In genomic region chr11:64239662-64240466, GRCh38 we compare ENCODE assay signal across 8 cellular contexts. TPM values are rescaled to one million over a fixed set of nuclear protein-coding genes. Genes with fewer than 3 reads are reported as not detected.
DNase-seq lines count a peak whose midpoint lies in the region; ATAC-seq and TF ChIP-seq lines count a peak whose summit lies in the region.

No MANE protein-coding gene starts in this region.

- H3K9me3 ChIP-seq in heart right ventricle (no peaks in the 10 kb centered on the region), PC-3 (ENCODE audit: low read length) (no peaks in the 10 kb centered on the region), endodermal cell (ENCODE audit: control insufficient read depth, low read length) (no peaks in the 10 kb centered on the region), ovary (no peaks in the 10 kb centered on the region)

- POLR2A ChIA-PET in PC-3 (lab: Charles Lee; ENCODE audit: unreplicated experiment), result interaction anchor here (0.6 kb wide), 2 partner anchors 11 to 1513 kb away, joined by 3 to 4 read pairs; partner anchors contain the start of gene HNRNPUL2

- peak overlapping the region; percentile 33 to 99 (median 88) for H3K4me3 ChIP-seq in heart right ventricle
- H3K4me3 ChIP-seq in PC-3 (ENCODE audit: low read length), result peak overlapping the region; percentile 87; the same call in 1 of the 2 replicates
- H3K4me3 ChIP-seq in endodermal cell (ENCODE audit: low read length), result peak overlapping the region; percentile 95
- peak overlapping the region; percentile 96 for H3K4me3 ChIP-seq in ovary

- peak overlapping the region; percentile 90 to 100 (median 98) for H3K27ac ChIP-seq in heart right ventricle
- H3K27ac ChIP-seq in PC-3 (ENCODE audit: low read length), result peak overlapping the region; percentile 98
- H3K27ac ChIP-seq in endodermal cell (ENCODE audit: low read depth, low read length), result peak overlapping the region; percentile 74
- H3K27ac ChIP-seq in ovary, result peak overlapping the region; percentile 89 to 99

- H3K4me3 Mint-ChIP-seq in endodermal cell, result peak overlapping the region; percentile 76

- no peak for TF ChIP-seq EP300 in ovary (IDR thresholded peaks at IDR 0.05)

- no TSS peak for BruUV-seq in PC-3 (replicated peaks; lab: Mats Ljungman, UMichigan)

- H3K27me3 Mint-ChIP-seq in endodermal cell (ENCODE audit: insufficient read depth), result no peaks in the 10 kb centered on the region

- H3K36me3 Mint-ChIP-seq in endodermal cell (ENCODE audit: low read depth), result peaks cover 33% of the 10 kb centered on the region

- peaks cover 13% of the 10 kb centered on the region for H3K4me1 Mint-ChIP-seq in endodermal cell

- H3K9me2 ChIP-seq in PC-3 (replicated peaks; ENCODE audit: low read length), result no peaks in the 10 kb centered on the region

- intact Hi-C loops in heart right ventricle (cut with DNase I), result loop anchor here in 1 of 10 donors (2.0 kb wide), 1 partner anchor 31 kb away; no protein-coding TSS in a partner anchor
- intact Hi-C loops in Right ventricle myocardium superior (cut with DNase I), result no loop called here
- intact Hi-C loops in PC-3 (cut with micrococcal nuclease), result loop anchor here (2.0 kb wide), 1 partner anchor 65 kb away; the partner anchor contains the start of gene ESRRA
- intact Hi-C loops in ovary (cut with DNase I), result loop anchor here in 1 of 4 donors (5.0 kb wide), 1 partner anchor 67 kb away; the partner anchor contains the start of gene ESRRA

- peaks cover 13 to 68% (median 35%) of the 10 kb centered on the region in 9 donors for H3K4me1 ChIP-seq in heart right ventricle
- H3K4me1 ChIP-seq in PC-3 (ENCODE audit: insufficient read depth, low read length), result peaks cover 72% of the 10 kb centered on the region
- H3K4me1 ChIP-seq in endodermal cell (ENCODE audit: control insufficient read depth, insufficient read depth, low read length), result peaks cover 4% of the 10 kb centered on the region
- peaks cover 10% of the 10 kb centered on the region for H3K4me1 ChIP-seq in ovary (ENCODE audit: insufficient read depth)

- peaks cover 16% of the 10 kb centered on the region for H3F3A ChIP-seq in PC-3 (ENCODE audit: low read length, unreplicated experiment)

- peak overlapping the region; percentile 94 for H3K4me2 ChIP-seq in PC-3 (ENCODE audit: low read length)

- H3K27ac Mint-ChIP-seq in endodermal cell, result peak overlapping the region; percentile 96

- H3K36me3 ChIP-seq in heart right ventricle (peaks cover 0 to 49% (median 14%) of the 10 kb centered on the region in 9 donors), PC-3 (ENCODE audit: low read depth, low read length) (peaks cover 13% of the 10 kb centered on the region; the same call in 1 of the 2 replicates), endodermal cell (ENCODE audit: control insufficient read depth, insufficient read depth, low read length) (peaks cover 28% of the 10 kb centered on the region), ovary (no peaks in the 10 kb centered on the region)

- no peak for TF ChIP-seq CTCF in heart right ventricle (IDR thresholded peaks at IDR 0.05)
- no peak for TF ChIP-seq CTCF in PC-3 (conservative IDR thresholded peaks at IDR 0.05; ENCODE audit: low read depth, low read length)
- no peak for TF ChIP-seq CTCF in endodermal cell (conservative IDR thresholded peaks at IDR 0.05)
- no peak for TF ChIP-seq CTCF in ovary (IDR thresholded peaks at IDR 0.05)

- no peaks in the 10 kb centered on the region for H3K9me3 Mint-ChIP-seq in endodermal cell

- no peaks in the 10 kb centered on the region for H3K27me3 ChIP-seq in heart right ventricle
- H3K27me3 ChIP-seq in PC-3 (ENCODE audit: low read length), result no peaks in the 10 kb centered on the region
- H3K27me3 ChIP-seq in endodermal cell (ENCODE audit: control insufficient read depth, insufficient read depth, low read length, poor library complexity, severe bottlenecking), result no peaks in the 10 kb centered on the region
- H3K27me3 ChIP-seq in ovary, result no peaks in the 10 kb centered on the region

- 83 to 84% methylated on average over 12 of the region's 12 CpGs for WGBS in heart right ventricle, 2 donors
- 82 to 86% methylated on average over 11 to 12 of the region's 12 CpGs for WGBS in endodermal cell (ENCODE audit: insufficient coverage in 1 of 2, insufficient read length in 1 of 2), 2 experiments
- 80 to 83% (median 82%) methylated on average over 12 of the region's 12 CpGs for WGBS in ovary, 3 donors

- no peak for DNase-seq in heart right ventricle
- DNase-seq in Right ventricle myocardium superior, result no peak
- DNase-seq in PC-3, result no peak
- no peak for DNase-seq in endodermal cell
- DNase-seq in ovary, result peak in 1 of 5 donors; percentile 36
- no peak for DNase-seq in stimulated activated CD4-positive, alpha-beta T cell treated with anti-CD3 and anti-CD28 coated beads, Interleukin-4, amount 100 ng/mL, for 1 hour
- no peak for DNase-seq in activated CD8-positive, alpha-beta memory T cell treated with anti-CD3 and anti-CD28 coated beads for 24 hours

- peak overlapping the region; percentile 88; the same call in 1 of the 2 replicates for H3K9ac ChIP-seq in PC-3 (ENCODE audit: low read length)
- peak overlapping the region; percentile 81 for H3K9ac ChIP-seq in endodermal cell (ENCODE audit: extremely low read depth, low read length, poor library complexity, severe bottlenecking)

- ATAC-seq in heart right ventricle (no peak), Right ventricle myocardium superior (ENCODE audit: poor library complexity) (no peak), PC-3 (no peak), HG02970 (IDR thresholded peaks at IDR 0.05; ENCODE audit: low FRiP score, unreplicated experiment) (no peak)

- CTCF ChIA-PET in PC-3 (lab: Charles Lee), result no interaction called here

- H3K79me2 ChIP-seq in PC-3 (ENCODE audit: low read length), result peaks cover 40% of the 10 kb centered on the region

- peaks cover under 1% of the 10 kb centered on the region; the same call in 1 of the 2 replicates for H4K20me1 ChIP-seq in PC-3 (ENCODE audit: low read length)

- no peak overlapping the region for H2AFZ ChIP-seq in PC-3 (ENCODE audit: low read length)

- TF ChIP-seq POLR2A in ovary (IDR thresholded peaks at IDR 0.05), result no peak

RNA-seq across cellular contexts. Expression of gene FKBP2, which starts 1.0 kb away (rescaled TPM):
- total RNA-seq in heart right ventricle (10 to 100 TPM; 40.2 to 82.0 (median 45.9) TPM), Right ventricle myocardium superior (41.6 TPM), PC-3 (2014; rRNA removed) (215 and 248 TPM in 2 replicates), endodermal cell (10 to 100 TPM; 44.6 to 53.7 TPM), ovary (10 to 100 TPM; 41.4 to 88.0 (median 49.5) TPM)
- polyA plus RNA-seq in heart right ventricle (100 to 1,000 TPM; 376 to 404 TPM), ovary (100 to 1,000 TPM in 1 of 2 donors, 10 to 100 TPM in 1; 25.1 to 132 TPM)
- polyA plus RNA-seq in endodermal cell (2013, experiment 1 of 2), result 64.6 TPM
- 54.0 TPM for polyA plus RNA-seq in endodermal cell (2013, experiment 2 of 2)

RNA-seq across cellular contexts. Expression of gene VEGFB, which starts 5.5 kb away (rescaled TPM):
- total RNA-seq in heart right ventricle (100 to 1,000 TPM; 245 to 353 (median 277) TPM), Right ventricle myocardium superior (276 TPM), PC-3 (2014; rRNA removed) (27.9 and 39.4 TPM in 2 replicates), endodermal cell (10 to 100 TPM; 58.9 to 78.4 TPM), ovary (100 to 1,000 TPM in 5 of 7 donors, 10 to 100 TPM in 2; 27.4 to 164 (median 125) TPM)
- polyA plus RNA-seq in heart right ventricle (100 to 1,000 TPM; 158 to 291 TPM), ovary (100 to 1,000 TPM in 1 of 2 donors, 10 to 100 TPM in 1; 81.9 to 124 TPM)
- polyA plus RNA-seq in endodermal cell (2013, experiment 1 of 2), result 54.9 TPM
- 58.4 TPM for polyA plus RNA-seq in endodermal cell (2013, experiment 2 of 2)

RNA-seq across cellular contexts. Expression of gene PPP1R14B, which starts 6.9 kb away (rescaled TPM):
- 100 to 1,000 TPM in 4 of 10 donors, 10 to 100 TPM in 6; 52.4 to 194 (median 77.2) TPM for total RNA-seq in heart right ventricle
- 100 to 1,000 TPM; 229 to 331 TPM for polyA plus RNA-seq in heart right ventricle
- 123 TPM for total RNA-seq in Right ventricle myocardium superior
- 1,496 and 2,060 TPM in 2 replicates for total RNA-seq in PC-3 (2014; rRNA removed)
- total RNA-seq in endodermal cell, result 100 to 1,000 TPM; 228 to 265 TPM
- 236 TPM for polyA plus RNA-seq in endodermal cell (2013, experiment 1 of 2)
- polyA plus RNA-seq in endodermal cell (2013, experiment 2 of 2), result 235 TPM
- 10 to 100 TPM; 27.8 to 71.3 (median 60.3) TPM for total RNA-seq in ovary
- 10 to 100 TPM; 15.1 to 36.0 TPM for polyA plus RNA-seq in ovary

RNA-seq across cellular contexts. Expression of gene DNAJC4, which starts 9.5 kb away (rescaled TPM):
- 10 to 100 TPM; 46.6 to 64.7 (median 52.0) TPM for total RNA-seq in heart right ventricle
- polyA plus RNA-seq in heart right ventricle, result 100 to 1,000 TPM in 1 of 2 donors, 10 to 100 TPM in 1; 48.0 to 173 TPM
- total RNA-seq in Right ventricle myocardium superior, result 58.0 TPM
- 20.4 and 25.4 TPM in 2 replicates for total RNA-seq in PC-3 (2014; rRNA removed)
- 10 to 100 TPM; 20.3 to 22.9 TPM for total RNA-seq in endodermal cell
- polyA plus RNA-seq in endodermal cell (2013, experiment 1 of 2), result 47.3 TPM
- polyA plus RNA-seq in endodermal cell (2013, experiment 2 of 2), result 47.4 TPM
- 10 to 100 TPM; 25.0 to 62.2 (median 43.1) TPM for total RNA-seq in ovary
- 10 to 100 TPM; 28.8 to 69.1 TPM for polyA plus RNA-seq in ovary

RNA-seq across cellular contexts. Expression of gene PLCB3, which starts 11.5 kb away (rescaled TPM):
- total RNA-seq in heart right ventricle (10 to 100 TPM in 3 of 10 donors, 1 to 10 TPM in 7; 5.8 to 13.3 (median 8.7) TPM), Right ventricle myocardium superior (11.3 TPM), PC-3 (2014; rRNA removed) (69.0 and 88.3 TPM in 2 replicates), endodermal cell (10 to 100 TPM; 75.0 to 83.2 TPM), ovary (10 to 100 TPM; 13.5 to 44.8 (median 29.9) TPM)
- polyA plus RNA-seq in heart right ventricle (10 to 100 TPM in 1 of 2 donors, 1 to 10 TPM in 1; 9.5 to 13.1 TPM), ovary (10 to 100 TPM in 1 of 2 donors, 1 to 10 TPM in 1; 5.3 to 16.9 TPM)
- 31.0 TPM for polyA plus RNA-seq in endodermal cell (2013, experiment 1 of 2)
- 28.3 TPM for polyA plus RNA-seq in endodermal cell (2013, experiment 2 of 2)
